Comparison of ENCODE assay signal across 14 cellular contexts in genomic region chr14:28757790-28758189, GRCh38. TPM values are rescaled to one million over a fixed set of nuclear protein-coding genes. Genes with fewer than 3 reads are reported as not detected.
DNase-seq lines count a peak whose midpoint lies in the region; ATAC-seq and TF ChIP-seq lines count a peak whose summit lies in the region.
"Had no signal": no experiment of that assay in that cellular context is flagged by ENCODE, and none has a peak within 500 bp of the region (broad histone marks: within the 10 kb centered on the region; RNA-seq: fewer than 3 reads in every experiment).

No MANE protein-coding gene starts in this region.

- CTCF ChIA-PET in activated CD4-positive, alpha-beta T cell treated with anti-CD3 and anti-CD28 coated beads, Interleukin-2, amount 10 ng/mL, durations not matched to agents 7 days and 5 days (lab: Charles Lee): no interaction called here

- H3K27me3 ChIP-seq in OCI-LY3 (ENCODE audit: low read depth, low read length) (peaks cover 21% of the 10 kb centered on the region; the same call in 1 of the 2 replicates), endodermal cell (ENCODE audit: control insufficient read depth, insufficient read depth, low read length, poor library complexity, severe bottlenecking) (peaks cover 96% of the 10 kb centered on the region), lower lobe of right lung (ENCODE audit: low read depth) (peaks cover 88% of the 10 kb centered on the region)

- WGBS in endodermal cell (ENCODE audit: insufficient coverage in 1 of 2, insufficient read length in 1 of 2), 2 experiments: 0 to 20% methylated on average over 1 to 7 of the region's 7 CpGs

- no peak overlapping the region for H2AFZ ChIP-seq in OCI-LY3 (ENCODE audit: low read depth, low read length)

- peak overlapping the region; percentile 21; the same call in 1 of the 2 replicates for H3K4me2 ChIP-seq in OCI-LY3 (ENCODE audit: low read length)
- H3K4me2 ChIP-seq: BLaER1 had no signal

- H3K4me1 ChIP-seq in OCI-LY3 (ENCODE audit: low read length): peaks cover 9% of the 10 kb centered on the region; the same call in 1 of the 2 replicates
- peaks cover 7% of the 10 kb centered on the region for H3K4me1 ChIP-seq in endodermal cell (ENCODE audit: control insufficient read depth, insufficient read depth, low read length)
- no peaks in the 10 kb centered on the region for H3K4me1 ChIP-seq in lower lobe of right lung
- H3K4me1 ChIP-seq: A549, BLaER1 had no signal

- intact Hi-C loops in lower lobe of right lung (cut with DNase I): loop anchor here (10.0 kb wide), 1 partner anchor 777 kb away; no protein-coding TSS in a partner anchor

- H3K27ac ChIP-seq in OCI-LY3 (ENCODE audit: low read length) (no peak overlapping the region), endodermal cell (ENCODE audit: low read depth, low read length) (no peak overlapping the region), temporal lobe (ENCODE audit: low read depth, low read length) (peak overlapping the region; percentile 77), lower lobe of right lung (no peak overlapping the region)
- H3K27ac ChIP-seq: A549, BLaER1 had no signal

- H3K36me3 ChIP-seq in OCI-LY3 (replicated peaks; ENCODE audit: low read depth, low read length): no peaks in the 10 kb centered on the region
- no peaks in the 10 kb centered on the region for H3K36me3 ChIP-seq in endodermal cell (ENCODE audit: control insufficient read depth, insufficient read depth, low read length)
- no peaks in the 10 kb centered on the region for H3K36me3 ChIP-seq in lower lobe of right lung
- H3K36me3 ChIP-seq: BLaER1 had no signal

- H3K79me2 ChIP-seq in OCI-LY3 (ENCODE audit: low read length): no peaks in the 10 kb centered on the region

- no peaks in the 10 kb centered on the region for H3K9me3 ChIP-seq in OCI-LY3 (ENCODE audit: insufficient read depth, low read length)
- H3K9me3 ChIP-seq in endodermal cell (ENCODE audit: control insufficient read depth, low read length): no peaks in the 10 kb centered on the region
- H3K9me3 ChIP-seq in lower lobe of right lung: no peaks in the 10 kb centered on the region
- H3K9me3 ChIP-seq: A549 had no signal

- TF ChIP-seq CTCF in OCI-LY3 (IDR thresholded peaks at IDR 0.05; ENCODE audit: low read depth, low read length) (no peak), endodermal cell (conservative IDR thresholded peaks at IDR 0.05) (no peak), lower lobe of right lung (IDR thresholded peaks at IDR 0.05) (no peak)

- H3K27me3 Mint-ChIP-seq in endodermal cell (ENCODE audit: insufficient read depth): peaks cover 95% of the 10 kb centered on the region
- H3K27me3 Mint-ChIP-seq in activated CD4-positive, alpha-beta T cell treated with anti-CD3 and anti-CD28 coated beads, Interleukin-2, amount 10 ng/mL, durations not matched to agents 7 days and 5 days: peaks cover 73% of the 10 kb centered on the region

- no peaks in the 10 kb centered on the region for H4K20me1 ChIP-seq in OCI-LY3 (ENCODE audit: insufficient read depth, low read length)

- H3K4me3 ChIP-seq in OCI-LY3 (ENCODE audit: low read length) (no peak overlapping the region), endodermal cell (ENCODE audit: low read length) (peak overlapping the region; percentile 80), lower lobe of right lung (no peak overlapping the region)
- H3K4me3 ChIP-seq: A549, BLaER1 had no signal

- POLR2A ChIA-PET in activated CD4-positive, alpha-beta T cell treated with anti-CD3 and anti-CD28 coated beads, Interleukin-2, amount 10 ng/mL, durations not matched to agents 7 days and 5 days (lab: Charles Lee): interaction anchor here (0.6 kb wide), 1 partner anchor 9 kb away, joined by 5 read pairs; the partner anchor contains the start of gene FOXG1

- DNase-seq in astrocyte of the hippocampus (ENCODE audit: low read depth, low spot score) (peak; percentile 72), endodermal cell (no peak), hepatic stellate cell (ENCODE audit: low spot score) (no peak), lower lobe of right lung (no peak)
- no peak for DNase-seq in activated CD4-positive, alpha-beta T cell treated with anti-CD3 and anti-CD28 coated beads, Interleukin-2, amount 10 ng/mL, durations not matched to agents 7 days and 5 days
- DNase-seq: CD8-positive, alpha-beta memory T cell; GF-D8 had no signal

- H3K36me3 Mint-ChIP-seq in endodermal cell (ENCODE audit: low read depth): no peaks in the 10 kb centered on the region
- peaks cover 2% of the 10 kb centered on the region for H3K36me3 Mint-ChIP-seq in activated CD4-positive, alpha-beta T cell treated with anti-CD3 and anti-CD28 coated beads, Interleukin-2, amount 10 ng/mL, durations not matched to agents 7 days and 5 days (ENCODE audit: low read depth)

- H3K4me1 Mint-ChIP-seq in endodermal cell: peaks cover 50% of the 10 kb centered on the region
- H3K4me1 Mint-ChIP-seq in activated CD4-positive, alpha-beta T cell treated with anti-CD3 and anti-CD28 coated beads, Interleukin-2, amount 10 ng/mL, durations not matched to agents 7 days and 5 days: no peaks in the 10 kb centered on the region
- H3K4me1 Mint-ChIP-seq: CD8-positive, alpha-beta memory T cell had no signal

- no peak overlapping the region for H3K27ac Mint-ChIP-seq in endodermal cell
- H3K27ac Mint-ChIP-seq in activated CD4-positive, alpha-beta T cell treated with anti-CD3 and anti-CD28 coated beads, Interleukin-2, amount 10 ng/mL, durations not matched to agents 7 days and 5 days: no peak overlapping the region
- H3K27ac Mint-ChIP-seq: CD8-positive, alpha-beta memory T cell; HFFc6 had no signal

- no peak for ATAC-seq in lower lobe of right lung

- no peak overlapping the region for H3K9ac ChIP-seq in OCI-LY3 (ENCODE audit: low read length)
- H3K9ac ChIP-seq in endodermal cell (ENCODE audit: extremely low read depth, low read length, poor library complexity, severe bottlenecking): no peak overlapping the region
- H3K9ac ChIP-seq: BLaER1 had no signal

- no peak overlapping the region for H3K4me3 Mint-ChIP-seq in endodermal cell
- H3K4me3 Mint-ChIP-seq in activated CD4-positive, alpha-beta T cell treated with anti-CD3 and anti-CD28 coated beads, Interleukin-2, amount 10 ng/mL, durations not matched to agents 7 days and 5 days: no peak overlapping the region
- H3K4me3 Mint-ChIP-seq: CD8-positive, alpha-beta memory T cell had no signal

- no peaks in the 10 kb centered on the region for H3K9me3 Mint-ChIP-seq in endodermal cell
- H3K9me3 Mint-ChIP-seq in activated CD4-positive, alpha-beta T cell treated with anti-CD3 and anti-CD28 coated beads, Interleukin-2, amount 10 ng/mL, durations not matched to agents 7 days and 5 days: no peaks in the 10 kb centered on the region
- H3K9me3 Mint-ChIP-seq: HFFc6 had no signal

RNA-seq across cellular contexts. Expression of gene FOXG1, which starts 8.8 kb away (rescaled TPM):
- total RNA-seq in endodermal cell (under 1 TPM; 0.04 to 0.07 TPM), temporal lobe (54.8 TPM), lower lobe of right lung (not detected)
- polyA plus RNA-seq in endodermal cell (2013, experiment 1 of 2): 0.82 TPM
- polyA plus RNA-seq in endodermal cell (2013, experiment 2 of 2): 0.79 TPM
- not detected for total RNA-seq in activated CD4-positive, alpha-beta T cell treated with anti-CD3 and anti-CD28 coated beads, Interleukin-2, amount 10 ng/mL, durations not matched to agents 7 days and 5 days
- total RNA-seq: CD8-positive, alpha-beta memory T cell; HepG2 had no signal
- polyA plus RNA-seq: AG04450; CD8-positive, alpha-beta memory T cell; HepG2 had no signal

Comparison
In these comparisons a context has a peak if more than half of its experiments do, and no peak if none do; other contexts are left out.
1. RNA of gene FOXG1, which starts 8.8 kb away (total RNA-seq): 54.8 TPM in temporal lobe (single experiment); 0.04 to 0.07 TPM in endodermal cell, not detected in lower lobe of right lung (single experiment) and not detected in activated CD4-positive, alpha-beta T cell treated with anti-CD3 and anti-CD28 coated beads, Interleukin-2, amount 10 ng/mL, durations not matched to agents 7 days and 5 days; every median in the first group is over 10 times any median in the second.